28 cellular contexts compared by ENCODE assay signal in the genomic region with DNA sequence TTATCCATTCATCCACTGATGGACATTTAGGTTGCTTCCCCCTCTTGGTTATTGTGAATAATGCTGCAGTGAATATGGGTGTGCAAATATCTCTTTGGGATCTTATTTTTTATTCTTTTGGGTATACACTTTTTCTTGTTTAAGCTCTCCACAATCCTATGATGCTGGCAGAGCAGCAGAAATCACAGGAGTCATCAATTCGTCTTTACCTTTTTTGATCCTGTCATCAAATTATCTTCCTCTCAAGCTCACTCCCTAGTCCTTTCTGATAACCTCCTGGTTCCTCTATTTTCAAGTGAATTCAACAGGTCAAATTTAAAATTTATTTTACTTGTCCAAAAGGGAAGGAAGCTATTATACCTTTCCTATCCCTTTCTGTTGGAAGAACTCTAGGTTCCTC.
"Had no signal": no experiment of that assay in that cellular context is flagged by ENCODE, and none has a peak within 500 bp of the region (broad histone marks: within the 10 kb centered on the region; RNA-seq: fewer than 3 reads in every experiment).

No MANE protein-coding gene starts in this region.

- ATAC-seq: effector memory CD8-positive, alpha-beta T cell; esophagus mucosa; foreskin keratinocyte; gastrocnemius medialis; gastroesophageal sphincter; heart left ventricle; heart right ventricle had no signal

- H3K27ac ChIP-seq: colonic mucosa, coronary artery, epithelial cell of prostate, esophagus muscularis mucosa, esophagus squamous epithelium, foreskin keratinocyte, gastrocnemius medialis, gastroesophageal sphincter, heart left ventricle, heart right ventricle had no signal

- H3K36me3 ChIP-seq: colonic mucosa, esophagus muscularis mucosa, esophagus squamous epithelium, gastrocnemius medialis, gastroesophageal sphincter, heart left ventricle, heart right ventricle had no signal

- DNase-seq: colonic mucosa; cortex of kidney; dermis blood vessel endothelial cell; dorsolateral prefrontal cortex; effector CD4-positive, alpha-beta T cell; effector CD8-positive, alpha-beta T cell; effector memory CD4-positive, alpha-beta T cell; effector memory CD8-positive, alpha-beta T cell; endodermal cell; erythroblast; esophagus squamous epithelium; foreskin fibroblast; foreskin keratinocyte; foreskin melanocyte; gastrocnemius medialis; glutamatergic neuron; head of caudate nucleus; heart left ventricle; heart right ventricle had no signal

- H3K4me3 ChIP-seq: colonic mucosa, coronary artery, dorsolateral prefrontal cortex, esophagus muscularis mucosa, esophagus squamous epithelium, gastrocnemius medialis, gastroesophageal sphincter, heart left ventricle, heart right ventricle had no signal

- FAIRE-seq: colon, endometrium, endothelial cell of umbilical vein, frontal cortex had no signal

- H3K9me3 ChIP-seq: colonic mucosa, esophagus muscularis mucosa, esophagus squamous epithelium, gastrocnemius medialis, gastroesophageal sphincter, heart left ventricle, heart right ventricle had no signal

- H3K4me1 ChIP-seq: colonic mucosa had no signal

- H3K27me3 ChIP-seq: colonic mucosa, dorsolateral prefrontal cortex, esophagus muscularis mucosa, esophagus squamous epithelium, foreskin keratinocyte, gastrocnemius medialis, gastroesophageal sphincter, heart left ventricle, heart right ventricle had no signal
